In the genomic region with DNA sequence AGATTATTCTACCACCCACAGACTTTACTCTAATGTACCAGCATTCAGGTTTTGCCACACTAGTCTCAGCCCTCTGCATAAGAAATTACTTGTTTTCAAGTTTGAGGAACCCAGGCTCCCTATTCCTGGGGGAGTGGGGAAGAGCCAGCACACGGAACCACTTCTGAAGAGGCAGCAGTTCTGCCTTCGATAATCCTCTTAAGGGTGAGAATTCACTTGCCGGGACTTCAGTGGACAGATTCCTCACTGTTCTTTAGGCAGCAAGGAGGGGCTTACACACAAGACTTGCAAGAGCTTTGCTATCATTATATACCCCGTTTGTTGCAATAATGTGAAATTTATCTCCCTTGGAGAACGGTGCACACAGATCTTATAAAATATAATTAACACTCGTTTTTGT, we compare ENCODE assay signal across 6 cellular contexts.
"Had no signal": no experiment of that assay in that cellular context is flagged by ENCODE, and none has a peak within 500 bp of the region (broad histone marks: within the 10 kb centered on the region; RNA-seq: fewer than 3 reads in every experiment).

No MANE protein-coding gene starts in this region.

- H3K4me3 ChIP-seq: GM23248, K562 had no signal

- ATAC-seq: K562 had no signal

- DNase-seq: GM23248, H9, HCEC 1CT, IMR-90, KG1 had no signal

- H3K27ac ChIP-seq: GM23248 had no signal
